In the genomic region with DNA sequence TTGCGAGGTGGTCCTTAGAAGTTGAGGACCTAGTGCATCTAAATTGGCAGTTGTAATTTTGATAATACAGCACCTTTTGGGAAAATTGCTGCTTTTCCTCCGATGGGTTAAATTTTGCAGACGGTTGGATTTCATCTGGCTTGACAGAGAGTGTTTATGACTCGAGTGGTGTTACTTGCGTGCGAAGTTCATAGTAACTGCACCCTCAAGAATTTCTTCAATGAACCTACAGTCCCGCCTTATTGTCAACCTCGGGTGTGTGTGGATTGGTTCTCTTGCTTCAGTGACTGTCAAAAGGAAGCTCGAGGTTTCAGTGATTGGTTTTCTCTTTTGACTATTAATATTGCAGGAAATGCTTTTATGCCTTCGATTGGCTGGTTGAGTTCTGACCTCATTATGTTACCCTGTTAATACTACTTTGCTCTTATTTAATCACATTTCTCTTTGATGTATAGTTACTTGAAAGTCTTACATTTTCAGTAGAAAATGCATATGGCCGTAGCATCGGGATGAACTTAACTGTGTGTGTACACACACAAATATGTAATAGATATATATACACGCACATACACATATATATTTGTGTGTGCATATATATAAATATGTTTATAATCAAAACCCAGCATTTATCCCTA, we compare ENCODE assay signal across 8 cellular contexts. TPM values are rescaled to one million over a fixed set of nuclear protein-coding genes. Genes with fewer than 3 reads are reported as not detected.
DNase-seq lines count a peak whose midpoint lies in the region; ATAC-seq, FAIRE-seq and TF ChIP-seq lines count a peak whose summit lies in the region.

No MANE protein-coding gene starts in this region.

- TF ChIP-seq EP300 in suprapubic skin (IDR thresholded peaks at IDR 0.05) = no peak

- peak; percentile 84 for FAIRE-seq in D721Med (lab: Jason Lieb, UNC)

- peak overlapping the region; percentile 39 for H3K27ac ChIP-seq in OCI-LY1 (ENCODE audit: low read depth, low read length, poor library complexity, severe bottlenecking)
- H3K27ac ChIP-seq in suprapubic skin = peak overlapping the region; percentile 100

- no peaks in the 10 kb centered on the region for H4K20me1 ChIP-seq in OCI-LY1 (ENCODE audit: insufficient read depth, low read length)

- peaks cover 49% of the 10 kb centered on the region for H3K79me2 ChIP-seq in OCI-LY1 (ENCODE audit: insufficient read depth, low read length)

- H3K9me2 ChIP-seq in OCI-LY1 (ENCODE audit: low read depth, low read length) = no peaks in the 10 kb centered on the region

- H3K4me1 ChIP-seq in OCI-LY1 (ENCODE audit: insufficient read depth, low read length, severe bottlenecking) (peaks cover 23% of the 10 kb centered on the region), suprapubic skin (peaks cover 32% of the 10 kb centered on the region)

- 6% methylated on average over 12 of the region's 13 CpGs for whole genome bisulfite sequencing in suprapubic skin

- peak overlapping the region; percentile 95 for H3K4me3 Mint-ChIP-seq in activated T-helper 2 cell treated with anti-CD3 and anti-CD28 coated beads, Interferon-gamma antibody, Interleukin-2, Interleukin-4, amounts not matched to agents 10 μg/mL and 5 μg/mL and 100 μg/mL, durations not matched to agents 14 hours and 24 hours and 36 hours (ENCODE audit: low read depth)
- H3K4me3 Mint-ChIP-seq in neural crest cell = peak overlapping the region; percentile 95

- TF ChIP-seq CTCF in D721Med (IDR thresholded peaks at IDR 0.05; ENCODE audit: insufficient read depth, missing control alignments) = no peak
- TF ChIP-seq CTCF in OCI-LY1 (IDR thresholded peaks at IDR 0.05; ENCODE audit: low read length) = no peak
- no peak for TF ChIP-seq CTCF in fibroblast of pulmonary artery (IDR thresholded peaks at IDR 0.05; ENCODE audit: low read length, missing control alignments)
- TF ChIP-seq CTCF in neural crest cell (conservative IDR thresholded peaks at IDR 0.05) = no peak
- no peak for TF ChIP-seq CTCF in suprapubic skin (IDR thresholded peaks at IDR 0.05)

- H3K27ac Mint-ChIP-seq in activated T-helper 2 cell treated with anti-CD3 and anti-CD28 coated beads, Interferon-gamma antibody, Interleukin-2, Interleukin-4, amounts not matched to agents 10 μg/mL and 5 μg/mL and 100 μg/mL, durations not matched to agents 14 hours and 24 hours and 36 hours = peak overlapping the region; percentile 84
- peak overlapping the region; percentile 6 for H3K27ac Mint-ChIP-seq in neural crest cell (ENCODE audit: unreplicated experiment)

- peaks cover 42% of the 10 kb centered on the region for H3K4me1 Mint-ChIP-seq in activated T-helper 2 cell treated with anti-CD3 and anti-CD28 coated beads, Interferon-gamma antibody, Interleukin-2, Interleukin-4, amounts not matched to agents 10 μg/mL and 5 μg/mL and 100 μg/mL, durations not matched to agents 14 hours and 24 hours and 36 hours (ENCODE audit: low read depth)
- H3K4me1 Mint-ChIP-seq in neural crest cell = peaks cover 32% of the 10 kb centered on the region

- no peak overlapping the region for H2AFZ ChIP-seq in OCI-LY1 (ENCODE audit: low read length)

- no peaks in the 10 kb centered on the region for H3F3A ChIP-seq in OCI-LY1 (ENCODE audit: insufficient read depth, low read length)

- no peak for TF ChIP-seq POLR2A in suprapubic skin (IDR thresholded peaks at IDR 0.05)

- H3K27me3 ChIP-seq in OCI-LY1 (ENCODE audit: insufficient read depth, low read length) (no peaks in the 10 kb centered on the region), suprapubic skin (no peaks in the 10 kb centered on the region)

- no peaks in the 10 kb centered on the region for H3K9me3 Mint-ChIP-seq in activated T-helper 2 cell treated with anti-CD3 and anti-CD28 coated beads, Interferon-gamma antibody, Interleukin-2, Interleukin-4, amounts not matched to agents 10 μg/mL and 5 μg/mL and 100 μg/mL, durations not matched to agents 14 hours and 24 hours and 36 hours
- H3K9me3 Mint-ChIP-seq in neural crest cell = no peaks in the 10 kb centered on the region

- DNase-seq in D721Med (ENCODE audit: insufficient read length, low spot score) (peak; percentile 25), HT1080 (ENCODE audit: low read depth) (peak; percentile 78), fibroblast of pulmonary artery (ENCODE audit: low read depth) (peak; percentile 90), neural crest cell (ENCODE audit: low read depth, low spot score) (no peak), suprapubic skin (ENCODE audit: low spot score in 2 of 2) (peak in 1 of 2 donors; percentile 64)
- DNase-seq in activated T-helper 2 cell treated with anti-CD3 and anti-CD28 coated beads, Interferon-gamma antibody, Interleukin-2, Interleukin-4, amounts not matched to agents 10 μg/mL and 5 μg/mL and 100 μg/mL, durations not matched to agents 14 hours and 24 hours and 36 hours (ENCODE audit: low spot score) = peak; percentile 69

- H3K36me3 ChIP-seq in OCI-LY1 (ENCODE audit: insufficient read depth, low read length) (no peaks in the 10 kb centered on the region), suprapubic skin (no peaks in the 10 kb centered on the region)

- H3K4me3 ChIP-seq in OCI-LY1 (ENCODE audit: low read depth, low read length, poor library complexity, severe bottlenecking) (peak overlapping the region; percentile 81), fibroblast of pulmonary artery (replicated peaks; ENCODE audit: low read depth, low read length) (peak overlapping the region; percentile 67), suprapubic skin (peak overlapping the region; percentile 97)

- H3K36me3 Mint-ChIP-seq in activated T-helper 2 cell treated with anti-CD3 and anti-CD28 coated beads, Interferon-gamma antibody, Interleukin-2, Interleukin-4, amounts not matched to agents 10 μg/mL and 5 μg/mL and 100 μg/mL, durations not matched to agents 14 hours and 24 hours and 36 hours (ENCODE audit: low read depth) = peaks cover 11% of the 10 kb centered on the region
- H3K36me3 Mint-ChIP-seq in neural crest cell (ENCODE audit: low read depth) = peaks cover 4% of the 10 kb centered on the region

- no peaks in the 10 kb centered on the region for H3K9me3 ChIP-seq in OCI-LY1 (ENCODE audit: low read length)
- no peaks in the 10 kb centered on the region for H3K9me3 ChIP-seq in suprapubic skin

- H3K27me3 Mint-ChIP-seq in activated T-helper 2 cell treated with anti-CD3 and anti-CD28 coated beads, Interferon-gamma antibody, Interleukin-2, Interleukin-4, amounts not matched to agents 10 μg/mL and 5 μg/mL and 100 μg/mL, durations not matched to agents 14 hours and 24 hours and 36 hours (ENCODE audit: low read depth) = peaks cover 5% of the 10 kb centered on the region
- H3K27me3 Mint-ChIP-seq in neural crest cell (ENCODE audit: low read depth) = peaks cover 24% of the 10 kb centered on the region

- H3K4me2 ChIP-seq in OCI-LY1 (ENCODE audit: low read length) = peak overlapping the region; percentile 72

- peak overlapping the region; percentile 67; the same call in 1 of the 2 replicates for H3K9ac ChIP-seq in OCI-LY1 (ENCODE audit: low read length)

- intact Hi-C loops in activated T-helper 2 cell treated with anti-CD3 and anti-CD28 coated beads, Interferon-gamma antibody, Interleukin-2, Interleukin-4, amounts not matched to agents 10 μg/mL and 5 μg/mL and 100 μg/mL, durations not matched to agents 14 hours and 24 hours and 36 hours (cut with micrococcal nuclease) = loop anchor here (1.0 to 10.0 kb wide), 5 partner anchors 13 to 709 kb away; a partner anchor contains a TSS

- ATAC-seq in GM21390 (IDR thresholded peaks at IDR 0.05; ENCODE audit: unreplicated experiment) = peak; percentile 42

RNA-seq across cellular contexts. Expression of a gene that starts 1.5 kb away (rescaled TPM):
- total RNA-seq in HT1080 (2014; rRNA removed; shearing (Covaris generic)) = 14.0 and 17.1 TPM in 2 replicates
- 16.4 and 19.5 TPM in 2 replicates for polyA plus RNA-seq in HT1080 (2015; cell fraction: cytosol; rRNA removed)
- polyA plus RNA-seq in HT1080 (2015; cell fraction: nucleus; rRNA removed) = 12.6 and 12.9 TPM in 2 replicates
- 24.6 and 25.4 TPM in 2 replicates for total RNA-seq in activated T-helper 2 cell treated with anti-CD3 and anti-CD28 coated beads, Interferon-gamma antibody, Interleukin-2, Interleukin-4, amounts not matched to agents 10 μg/mL and 5 μg/mL and 100 μg/mL, durations not matched to agents 14 hours and 24 hours and 36 hours
- 31.6 and 35.3 TPM in 2 replicates for total RNA-seq in neural crest cell
- 10 to 100 TPM; 22.9 to 30.3 (median 26.9) TPM for total RNA-seq in suprapubic skin
